ENCODE assay signal across 28 cellular contexts in genomic region chr7:20503278-20503677, GRCh38.
"Had no signal": no experiment of that assay in that cellular context is flagged by ENCODE, and none has a peak within 500 bp of the region (broad histone marks: within the 10 kb centered on the region; RNA-seq: fewer than 3 reads in every experiment).

No MANE protein-coding gene starts in this region.

- H3K79me2 ChIP-seq: parathyroid adenoma had no signal

- H3K4me1 Mint-ChIP-seq: nephron; stimulated activated effector memory CD8-positive, alpha-beta T cell treated with anti-CD3 and anti-CD28 coated beads, Interleukin-12 subunit alpha, Interleukin-12 subunit beta, amount 100 ng/mL, for 72 hours had no signal

- H3K9me3 ChIP-seq: ovary, right lobe of liver, thyroid gland, upper lobe of left lung, vagina had no signal

- FAIRE-seq: small intestine, urothelium cell line had no signal

- DNase-seq: occipital lobe; ovary; posterior cingulate gyrus; psoas muscle; right cardiac atrium; right lobe of liver; sigmoid colon; small intestine; stimulated activated CD4-positive, alpha-beta T cell treated with anti-CD3 and anti-CD28 coated beads, Interleukin-15, amount 100 ng/mL, for 24 hours; stimulated activated CD4-positive, alpha-beta T cell treated with anti-CD3 and anti-CD28 coated beads, Interleukin-2, amount 100 ng/mL, for 24 hours; stimulated activated CD4-positive, alpha-beta T cell treated with anti-CD3 and anti-CD28 coated beads, Interleukin-2, amount 100 ng/mL, for 48 hours; stimulated activated CD4-positive, alpha-beta T cell treated with anti-CD3 and anti-CD28 coated beads, Interleukin-4, amount 100 ng/mL, for 24 hours; stimulated activated naive B cell treated with anti-CD40 and anti-IgM and Interleukin-4, amounts not matched to agents 10 μg/mL and 1 μg/mL and 100 μg/mL, for 72 hours; stimulated activated naive CD4-positive, alpha-beta T cell treated with Interleukin-2 at 50 U/mL for 16 hours; stomach; thyroid gland; trophoblast cell; upper lobe of left lung had no signal

- H3K9ac ChIP-seq: neural progenitor cell, parathyroid adenoma had no signal

- H3K4me3 Mint-ChIP-seq: nephron; neural progenitor cell; stimulated activated effector memory CD8-positive, alpha-beta T cell treated with anti-CD3 and anti-CD28 coated beads, Interleukin-12 subunit alpha, Interleukin-12 subunit beta, amount 100 ng/mL, for 72 hours; stimulated activated naive B cell treated with anti-CD40 and anti-IgM and Interleukin-4, amounts not matched to agents 10 μg/mL and 1 μg/mL and 100 μg/mL, for 72 hours; stimulated activated naive CD8-positive, alpha-beta T cell treated with anti-CD3 and anti-CD28 coated beads, Interleukin-15, Interleukin-2, amounts not matched to agents 100 ng/mL and 50 ng/mL, for 24 hours had no signal

- H3K27me3 Mint-ChIP-seq: progenitor cell of endocrine pancreas had no signal

- ATAC-seq: psoas muscle; right cardiac atrium; right lobe of liver; stimulated activated effector memory CD8-positive, alpha-beta T cell treated with anti-CD3 and anti-CD28 coated beads, Interleukin-12 subunit alpha, Interleukin-12 subunit beta, amount 100 ng/mL, for 72 hours; stimulated activated naive B cell treated with anti-CD40 and anti-IgM and Interleukin-4, amounts not matched to agents 10 μg/mL and 1 μg/mL and 100 μg/mL, for 72 hours had no signal

- H2AFZ ChIP-seq: neural progenitor cell, parathyroid adenoma had no signal

- H3K4me3 ChIP-seq: neural progenitor cell, ovary, psoas muscle, right lobe of liver, sigmoid colon, stomach, thoracic aorta, thyroid gland, tibial nerve, upper lobe of left lung, vagina had no signal

- H3K27ac Mint-ChIP-seq: nephron; neural progenitor cell; progenitor cell of endocrine pancreas; stimulated activated effector memory CD8-positive, alpha-beta T cell treated with anti-CD3 and anti-CD28 coated beads, Interleukin-12 subunit alpha, Interleukin-12 subunit beta, amount 100 ng/mL, for 72 hours; stimulated activated naive B cell treated with anti-CD40 and anti-IgM and Interleukin-4, amounts not matched to agents 10 μg/mL and 1 μg/mL and 100 μg/mL, for 72 hours; stimulated activated naive CD8-positive, alpha-beta T cell treated with anti-CD3 and anti-CD28 coated beads, Interleukin-15, Interleukin-2, amounts not matched to agents 100 ng/mL and 50 ng/mL, for 24 hours had no signal

- H3K4me2 ChIP-seq: neural progenitor cell had no signal

- H3K27me3 ChIP-seq: neural progenitor cell, ovary, right lobe of liver, sigmoid colon, stomach, thyroid gland, tibial nerve, upper lobe of left lung, vagina had no signal

- H3K36me3 ChIP-seq: neural progenitor cell, ovary, right lobe of liver, sigmoid colon, stomach, thoracic aorta, thyroid gland, tibial nerve, upper lobe of left lung, vagina had no signal

- H3K4me1 ChIP-seq: neural progenitor cell, parathyroid adenoma, psoas muscle, right lobe of liver, sigmoid colon, stomach, thyroid gland, tibial nerve, upper lobe of left lung, vagina had no signal

- H3K36me3 Mint-ChIP-seq: neural progenitor cell; stimulated activated effector memory CD8-positive, alpha-beta T cell treated with anti-CD3 and anti-CD28 coated beads, Interleukin-12 subunit alpha, Interleukin-12 subunit beta, amount 100 ng/mL, for 72 hours; stimulated activated naive B cell treated with anti-CD40 and anti-IgM and Interleukin-4, amounts not matched to agents 10 μg/mL and 1 μg/mL and 100 μg/mL, for 72 hours had no signal

- H3K27ac ChIP-seq: neural progenitor cell, ovary, parathyroid adenoma, psoas muscle, right lobe of liver, sigmoid colon, stomach, thoracic aorta, thyroid gland, tibial nerve, upper lobe of left lung, vagina had no signal
